ENCODE assay signal across 9 cellular contexts in the genomic region with DNA sequence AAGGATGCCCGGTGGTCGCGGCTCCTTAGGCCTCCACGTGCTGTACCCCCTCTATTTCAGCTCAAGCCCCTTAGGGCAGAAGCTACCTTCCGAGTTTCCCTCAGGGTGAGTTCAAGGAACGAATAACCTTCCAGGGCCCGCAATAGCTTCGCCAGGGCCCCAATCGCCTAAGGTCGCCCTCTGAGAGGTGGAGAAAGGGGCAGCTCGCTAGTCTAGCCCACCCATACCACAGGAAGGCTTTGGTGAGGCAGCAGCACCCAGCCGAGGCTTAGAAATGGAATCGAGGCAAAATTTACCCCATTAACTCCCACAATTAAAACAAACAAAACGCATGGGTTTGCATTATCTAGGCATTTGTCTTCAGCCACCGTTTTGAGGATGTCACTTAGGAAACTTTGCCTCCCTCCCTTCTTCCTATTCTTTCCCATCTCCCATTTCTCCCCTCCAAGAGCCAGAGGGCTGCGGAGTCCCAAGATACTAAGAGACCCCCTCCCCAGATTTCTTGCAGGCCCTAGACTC. TPM values are rescaled to one million over a fixed set of nuclear protein-coding genes. Genes with fewer than 3 reads are reported as not detected.
DNase-seq lines count a peak whose midpoint lies in the region; ATAC-seq and TF ChIP-seq lines count a peak whose summit lies in the region.
"Had no signal": no experiment of that assay in that cellular context is flagged by ENCODE, and none has a peak within 500 bp of the region (broad histone marks: within the 10 kb centered on the region; RNA-seq: fewer than 3 reads in every experiment).

No MANE protein-coding gene starts in this region.

- no peaks in the 10 kb centered on the region for H3K36me3 Mint-ChIP-seq in MCF 10A (ENCODE audit: insufficient read depth, unreplicated experiment)
- peaks cover 2% of the 10 kb centered on the region for H3K36me3 Mint-ChIP-seq in mesothelial cell of epicardium

- H3K9me3 ChIP-seq in mammary epithelial cell (replicated peaks; ENCODE audit: insufficient read depth, low read length), result no peaks in the 10 kb centered on the region
- no peaks in the 10 kb centered on the region for H3K9me3 ChIP-seq in vagina

- H4K20me1 ChIP-seq in mammary epithelial cell (ENCODE audit: insufficient read depth, low read length), result no peaks in the 10 kb centered on the region

- BruUV-seq in MCF 10A (replicated peaks; lab: Mats Ljungman, UMichigan), result no TSS peak
- no TSS peak for BruUV-seq in mammary epithelial cell (replicated peaks; lab: Mats Ljungman, UMichigan)

- H3K9me3 Mint-ChIP-seq in MCF 10A (ENCODE audit: unreplicated experiment) (no peaks in the 10 kb centered on the region), mesothelial cell of epicardium (no peaks in the 10 kb centered on the region)

- H3K79me2 ChIP-seq in mammary epithelial cell (ENCODE audit: insufficient read depth, low read length), result no peaks in the 10 kb centered on the region

- intact Hi-C loops in MCF 10A (cut with micrococcal nuclease), result no loop called here
- intact Hi-C loops in mammary epithelial cell (cut with micrococcal nuclease), result no loop called here
- intact Hi-C loops in vagina (cut with DNase I), result no loop called here

- H3K4me1 Mint-ChIP-seq in MCF 10A (ENCODE audit: insufficient read depth, unreplicated experiment) (no peaks in the 10 kb centered on the region), mesothelial cell of epicardium (peaks cover 72% of the 10 kb centered on the region)

- no peak overlapping the region for H2AFZ ChIP-seq in mammary epithelial cell (ENCODE audit: low read depth, low read length)

- CTCF ChIA-PET in MCF 10A (lab: Yijun Ruan, JAX) (interaction anchor here (1.3 kb wide), 1 partner anchor 8 kb away, joined by 5 read pairs; no protein-coding TSS in a partner anchor), mammary epithelial cell (lab: Charles Lee; ENCODE audit: low non-redundant PET) (no interaction called here)

- in situ Hi-C loops in mammary epithelial cell (cut with MboI; ENCODE audit: low sequenced_read_pairs in 2 of 2), result loop anchor here in 1 of 2 donors (10.0 kb wide), 1 partner anchor 195 kb away; a partner anchor contains a TSS

- dilution Hi-C loops in mammary epithelial cell (cut with HindIII; ENCODE audit: low sequenced_read_pairs), result no loop called here

- POLR2A ChIA-PET in MCF 10A (lab: Yijun Ruan, JAX), result no interaction called here

- no peak overlapping the region for H3K27ac ChIP-seq in mammary epithelial cell (ENCODE audit: insufficient read depth, low read depth, low read length)
- H3K27ac ChIP-seq in vagina, result peak overlapping the region; percentile 79
- H3K27ac ChIP-seq in foreskin keratinocyte, result no peak overlapping the region

- DNase-seq in MCF 10A (ENCODE audit: unreplicated experiment), result no peak
- no peak for DNase-seq in mammary epithelial cell
- DNase-seq in choroid plexus epithelial cell (ENCODE audit: low read depth), result no peak
- no peak for DNase-seq in mesothelial cell of epicardium (ENCODE audit: low spot score in 2 of 2, unreplicated experiment in 2 of 2)
- DNase-seq in vagina (ENCODE audit: extremely low spot score in 2 of 2), result no peak
- no peak for DNase-seq in stimulated activated CD4-positive, alpha-beta T cell treated with anti-CD3 and anti-CD28 coated beads, Interleukin-12 subunit alpha, Interleukin-12 subunit beta, amount 100 ng/mL, for 4 hours
- DNase-seq in NOMO-1 treated with DMSO at 0.1 percent for 48 hours (lab: John Stamatoyannopoulos, UW; ENCODE audit: unreplicated experiment), result no peak
- DNase-seq in foreskin keratinocyte, result no peak
- DNase-seq: activated gamma-delta T cell treated with Interleukin-2 at 50 U/mL for 16 hours had no signal

- H3K27ac Mint-ChIP-seq in MCF 10A (ENCODE audit: low read depth, unreplicated experiment) (no peak overlapping the region), mesothelial cell of epicardium (peak overlapping the region; percentile 93)

- H3K27me3 Mint-ChIP-seq in MCF 10A (ENCODE audit: insufficient read depth, unreplicated experiment) (peaks cover under 1% of the 10 kb centered on the region), mesothelial cell of epicardium (ENCODE audit: low read depth) (peaks cover 28% of the 10 kb centered on the region)

- peaks cover 6% of the 10 kb centered on the region for H3K27me3 ChIP-seq in mammary epithelial cell (ENCODE audit: insufficient read depth, low read length)
- H3K27me3 ChIP-seq in vagina, result no peaks in the 10 kb centered on the region
- peaks cover 41% of the 10 kb centered on the region for H3K27me3 ChIP-seq in foreskin keratinocyte

- TF ChIP-seq CTCF in MCF 10A (IDR thresholded peaks at IDR 0.05; ENCODE audit: unreplicated experiment) (no peak), mammary epithelial cell (conservative IDR thresholded peaks at IDR 0.05 in 1 of 2, IDR thresholded peaks at IDR 0.05 in 1 of 2; ENCODE audit: extremely low read depth in 1 of 2, insufficient read depth in 1 of 2, low read depth in 1 of 2, low read length in 2 of 2) (no peak), choroid plexus epithelial cell (conservative IDR thresholded peaks at IDR 0.05; ENCODE audit: low read depth, low read length) (no peak), mesothelial cell of epicardium (IDR thresholded peaks at IDR 0.05; ENCODE audit: unreplicated experiment) (no peak), vagina (IDR thresholded peaks at IDR 0.05) (no peak), foreskin keratinocyte (conservative IDR thresholded peaks at IDR 0.05) (no peak)

- H3K4me1 ChIP-seq in mammary epithelial cell (ENCODE audit: insufficient read depth, low read length) (peaks cover 16% of the 10 kb centered on the region), vagina (peaks cover 39% of the 10 kb centered on the region), foreskin keratinocyte (no peaks in the 10 kb centered on the region)

- H3K4me3 Mint-ChIP-seq in MCF 10A (ENCODE audit: unreplicated experiment), result peak overlapping the region; percentile 34
- peak overlapping the region; percentile 84 for H3K4me3 Mint-ChIP-seq in mesothelial cell of epicardium

- no peak overlapping the region for H3K4me2 ChIP-seq in mammary epithelial cell (ENCODE audit: insufficient read depth, low read depth, low read length)

- no peak for ATAC-seq in foreskin keratinocyte

- WGBS in mammary epithelial cell (ENCODE audit: low coverage, missing lambda C conversion rate), result 85% methylated on average over 13 of the region's 16 CpGs

- no peak overlapping the region for H3K4me3 ChIP-seq in mammary epithelial cell (replicated peaks in 1 of 3; ENCODE audit: insufficient read depth in 1 of 3, low read depth in 2 of 3, low read length in 3 of 3)
- peak overlapping the region; percentile 61 for H3K4me3 ChIP-seq in choroid plexus epithelial cell (ENCODE audit: low read depth, low read length)
- peak overlapping the region; percentile 67 to 83 for H3K4me3 ChIP-seq in vagina

- H3K9ac ChIP-seq in mammary epithelial cell (ENCODE audit: insufficient read depth, low read length), result no peak overlapping the region

- H3K36me3 ChIP-seq in mammary epithelial cell (ENCODE audit: insufficient read depth, low read length), result no peaks in the 10 kb centered on the region
- H3K36me3 ChIP-seq in vagina, result no peaks in the 10 kb centered on the region

- TF ChIP-seq POLR2A in vagina (IDR thresholded peaks at IDR 0.05), result no peak

RNA-seq across cellular contexts. Expression of a gene that starts 1.0 kb away (rescaled TPM):
- total RNA-seq in MCF 10A (2022) (0.75 and 1.7 TPM in 2 replicates), mammary epithelial cell (1 to 10 TPM in 1 of 2 donors, under 1 TPM in 1; 0.67 to 1.4 TPM), mesothelial cell of epicardium (146 to 165 TPM (median 151 TPM) in 3 replicates), vagina (16.0 TPM), foreskin keratinocyte (0.61 and 0.74 TPM in 2 replicates)
- polyA plus RNA-seq in mammary epithelial cell (0.29 TPM), foreskin keratinocyte (0.19 and 0.21 TPM in 2 replicates)
- polyA minus RNA-seq in mammary epithelial cell, result not detected

Comparison
In these comparisons a context has a peak if more than half of its experiments do, and no peak if none do; other contexts are left out.
1. H3K4me3 ChIP-seq: peak in choroid plexus epithelial cell (single experiment) and vagina (2 of 2); none in mammary epithelial cell (0 of 3).